ENCODE assay signal across 19 cellular contexts in the genomic region with DNA sequence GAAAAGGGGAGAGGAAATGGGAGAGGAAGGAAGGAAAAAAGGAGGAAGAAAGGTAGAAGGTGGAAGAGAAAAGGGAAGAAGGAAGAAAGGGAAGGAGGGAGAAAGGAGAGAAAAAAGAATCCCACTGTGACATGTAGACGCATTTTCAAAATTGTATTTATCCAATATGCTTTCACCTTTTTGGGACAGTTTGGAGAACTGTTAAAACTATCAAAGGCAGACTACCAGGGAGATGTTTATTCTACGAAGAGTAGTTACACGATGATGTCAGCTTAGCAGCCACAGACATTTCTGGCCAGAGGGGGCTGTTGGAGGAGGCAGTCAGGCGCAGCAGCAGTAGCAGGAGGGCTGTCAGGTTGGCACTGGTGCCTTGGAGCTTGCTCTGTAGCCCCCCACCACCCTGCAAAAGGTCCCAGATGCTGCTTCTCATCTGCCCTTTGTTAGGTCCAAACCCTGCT.
A peak's percentile ranks its signal among the peaks of the same experiment; 100 is the strongest.
DNase-seq lines count a peak whose midpoint lies in the region; ATAC-seq and TF ChIP-seq lines count a peak whose summit lies in the region.
"Had no signal": no experiment of that assay in that cellular context is flagged by ENCODE, and none has a peak within 500 bp of the region (broad histone marks: within the 10 kb centered on the region; RNA-seq: fewer than 3 reads in every experiment).

No MANE protein-coding gene starts in this region.

- POLR2A ChIA-PET in AG04449 (lab: Yijun Ruan, JAX) = no interaction called here
- POLR2A ChIA-PET in PC-3 (lab: Charles Lee; ENCODE audit: unreplicated experiment) = no interaction called here

- no peaks in the 10 kb centered on the region for H4K20me1 ChIP-seq in PC-3 (ENCODE audit: low read length)

- H3K9me3 ChIP-seq in esophagus squamous epithelium (no peaks in the 10 kb centered on the region), PC-3 (ENCODE audit: low read length) (no peaks in the 10 kb centered on the region)

- no peak for ATAC-seq in HG03469 (IDR thresholded peaks at IDR 0.05; ENCODE audit: unreplicated experiment)
- ATAC-seq in PC-3 = no peak
- ATAC-seq: HCT116 had no signal

- CTCF ChIA-PET in AG04449 (lab: Yijun Ruan, JAX) (no interaction called here), PC-3 (lab: Charles Lee) (no interaction called here)

- TF ChIP-seq POLR2A in esophagus squamous epithelium (IDR thresholded peaks at IDR 0.05) = no peak

- H3K4me3 ChIP-seq in AG04449 (ENCODE audit: low read depth, low read length) (no peak overlapping the region), esophagus squamous epithelium (no peak overlapping the region), PC-3 (ENCODE audit: low read length) (no peak overlapping the region)

- no peak overlapping the region for H3K4me2 ChIP-seq in PC-3 (ENCODE audit: low read length)
- H3K4me2 ChIP-seq: KMS-11 had no signal

- no peaks in the 10 kb centered on the region for H3K9me3 Mint-ChIP-seq in osteocyte (ENCODE audit: unreplicated experiment)
- H3K9me3 Mint-ChIP-seq: immature natural killer cell had no signal

- H3K4me1 ChIP-seq in esophagus squamous epithelium = peaks cover 4 to 43% (median 18%) of the 10 kb centered on the region in 3 donors
- peaks cover 32% of the 10 kb centered on the region for H3K4me1 ChIP-seq in PC-3 (ENCODE audit: insufficient read depth, low read length)

- H3K36me3 ChIP-seq in esophagus squamous epithelium (no peaks in the 10 kb centered on the region), PC-3 (ENCODE audit: low read depth, low read length) (no peaks in the 10 kb centered on the region)
- H3K36me3 ChIP-seq: brain microvascular endothelial cell had no signal

- H3K27ac ChIP-seq in esophagus squamous epithelium (peak overlapping the region in 3 of 4 donors; percentile 31 to 67 (median 55)), PC-3 (ENCODE audit: low read length) (no peak overlapping the region)
- H3K27ac ChIP-seq: brain microvascular endothelial cell, KMS-11 had no signal

- no TSS peak for BruUV-seq in PC-3 (replicated peaks; lab: Mats Ljungman, UMichigan)

- H3K27me3 Mint-ChIP-seq in osteocyte (ENCODE audit: unreplicated experiment) = no peaks in the 10 kb centered on the region
- H3K27me3 Mint-ChIP-seq: activated B cell treated with CpG ODN at 0.5 μM for 24 hours had no signal

- H3F3A ChIP-seq in PC-3 (ENCODE audit: low read length, unreplicated experiment) = no peaks in the 10 kb centered on the region

- no peaks in the 10 kb centered on the region for H3K9me2 ChIP-seq in PC-3 (replicated peaks; ENCODE audit: low read length)

- no peak overlapping the region for H3K9ac ChIP-seq in PC-3 (ENCODE audit: low read length)
- H3K9ac ChIP-seq: KMS-11 had no signal

- H3K79me2 ChIP-seq in PC-3 (ENCODE audit: low read length) = no peaks in the 10 kb centered on the region

- H3K27ac Mint-ChIP-seq in osteocyte (ENCODE audit: unreplicated experiment) = peak overlapping the region; percentile 71
- H3K27ac Mint-ChIP-seq: activated B cell treated with CpG ODN at 0.5 μM for 24 hours, immature natural killer cell had no signal

- DNase-seq in AG04449 (ENCODE audit: low read depth, low spot score) (no peak), GM03348 (ENCODE audit: low spot score) (peak; percentile 40), esophagus squamous epithelium (lab: John Stamatoyannopoulos, UW) (no peak), osteocyte (ENCODE audit: extremely low spot score, unreplicated experiment) (no peak), middle frontal gyrus (ENCODE audit: extremely low spot score, low spot score) (no peak), pons (ENCODE audit: low spot score) (no peak), PC-3 (no peak)
- DNase-seq: ACHN; activated B cell treated with CpG ODN at 0.5 μM for 24 hours; activated gamma-delta T cell; brain microvascular endothelial cell; effector CD4-positive, alpha-beta T cell; immature natural killer cell; NCI-H146; NCI-H526 treated with DMSO at 0.1 percent for 48 hours; stimulated activated CD4-positive, alpha-beta T cell treated with anti-CD3 and anti-CD28 coated beads, Interleukin-2, amount 100 ng/mL, for 48 hours had no signal

- peaks cover 73% of the 10 kb centered on the region for H3K4me1 Mint-ChIP-seq in osteocyte (ENCODE audit: unreplicated experiment)
- H3K4me1 Mint-ChIP-seq: activated B cell treated with CpG ODN at 0.5 μM for 24 hours, immature natural killer cell had no signal

- H2AFZ ChIP-seq in PC-3 (ENCODE audit: low read length) = no peak overlapping the region

- peaks cover 0 to 7% (median 0%) of the 10 kb centered on the region in 4 donors for H3K27me3 ChIP-seq in esophagus squamous epithelium
- no peaks in the 10 kb centered on the region for H3K27me3 ChIP-seq in PC-3 (ENCODE audit: low read length)
- H3K27me3 ChIP-seq: brain microvascular endothelial cell had no signal

- 39 to 48% methylated on average over 4 of the region's 4 CpGs for WGBS in esophagus squamous epithelium, 2 donors

- H3K4me3 Mint-ChIP-seq in osteocyte (ENCODE audit: unreplicated experiment) = no peak overlapping the region
- H3K4me3 Mint-ChIP-seq: activated B cell treated with CpG ODN at 0.5 μM for 24 hours, immature natural killer cell had no signal

- intact Hi-C loops in esophagus squamous epithelium (cut with DNase I) (no loop called here), PC-3 (cut with micrococcal nuclease) (no loop called here)

- TF ChIP-seq CTCF in AG04449 (IDR thresholded peaks at IDR 0.05; ENCODE audit: insufficient read depth, low read length, missing control alignments) = peak; percentile 16
- no peak for TF ChIP-seq CTCF in esophagus squamous epithelium (IDR thresholded peaks at IDR 0.05)
- TF ChIP-seq CTCF in osteocyte (IDR thresholded peaks at IDR 0.05) = peak; percentile 21
- TF ChIP-seq CTCF in PC-3 (conservative IDR thresholded peaks at IDR 0.05; ENCODE audit: low read depth, low read length) = no peak

- H3K36me3 Mint-ChIP-seq in osteocyte (ENCODE audit: unreplicated experiment) = no peaks in the 10 kb centered on the region
- H3K36me3 Mint-ChIP-seq: immature natural killer cell had no signal

Comparison
In these comparisons a context has a peak if more than half of its experiments do, and no peak if none do; other contexts are left out.
1. CTCF ChIP-seq: peak in AG04449 (single experiment) and osteocyte (single experiment); none in esophagus squamous epithelium (0 of 6) and PC-3 (single experiment).